23 cellular contexts compared by ENCODE assay signal in the genomic region with DNA sequence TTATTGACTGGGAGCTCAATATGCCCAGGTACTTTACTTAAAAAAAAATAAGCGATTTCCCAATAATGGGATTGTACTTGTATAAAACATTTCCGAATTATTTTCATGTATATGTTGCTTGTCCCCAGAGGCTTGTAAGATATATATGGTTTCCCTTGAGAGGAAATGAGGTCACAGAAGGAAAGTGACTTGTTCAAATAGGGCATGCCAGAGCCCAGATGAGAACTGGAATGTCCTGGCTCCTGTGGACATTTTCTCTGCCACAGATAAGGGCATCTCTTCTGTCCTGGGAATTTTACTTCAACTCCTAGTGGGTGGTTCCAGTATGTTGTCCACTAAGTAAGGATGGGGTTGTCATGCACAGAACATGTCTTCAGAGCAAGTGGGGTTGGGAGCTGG.
"Had no signal": no experiment of that assay in that cellular context is flagged by ENCODE, and none has a peak within 500 bp of the region (broad histone marks: within the 10 kb centered on the region; RNA-seq: fewer than 3 reads in every experiment).

No MANE protein-coding gene starts in this region.

- H3K36me3 ChIP-seq: SJSA1 had no signal

- H3K27me3 Mint-ChIP-seq: activated naive CD8-positive, alpha-beta T cell treated with anti-CD3 and anti-CD28 coated beads, Interleukin-2, amount 50 U/mL, for 24 hours; brain; T-helper 17 cell had no signal

- H3K36me3 Mint-ChIP-seq: activated naive CD4-positive, alpha-beta T cell treated with anti-CD3 and anti-CD28 coated beads, Interleukin-2, amount 50 U/mL, for 72 hours; WTC11 had no signal

- H3K9me3 ChIP-seq: SJSA1 had no signal

- ATAC-seq: activated naive CD4-positive, alpha-beta T cell treated with anti-CD3 and anti-CD28 coated beads, Interleukin-2, amount 50 U/mL, for 72 hours; activated naive CD8-positive, alpha-beta T cell treated with anti-CD3 and anti-CD28 coated beads, Interleukin-2, amount 50 U/mL, for 24 hours; activated T-cell treated with anti-CD3 and anti-CD28 coated beads, Interleukin-2, amount 50 U/mL, for 4 hours; PC-3; T-helper 17 cell; WTC11 had no signal

- H3K4me3 Mint-ChIP-seq: activated naive CD8-positive, alpha-beta T cell treated with anti-CD3 and anti-CD28 coated beads, Interleukin-2, amount 50 U/mL, for 24 hours; activated T-cell treated with anti-CD3 and anti-CD28 coated beads, Interleukin-2, amount 50 U/mL, for 4 hours; brain; T-helper 17 cell; WTC11 had no signal

- H3K27me3 ChIP-seq: SJSA1 had no signal

- H3K4me3 ChIP-seq: SJSA1 had no signal

- H3K27ac Mint-ChIP-seq: activated naive CD8-positive, alpha-beta T cell treated with anti-CD3 and anti-CD28 coated beads, Interleukin-2, amount 50 U/mL, for 24 hours; T-helper 17 cell; WTC11 had no signal

- H3K4me1 ChIP-seq: SJSA1 had no signal

- DNase-seq: activated CD4-positive, alpha-beta T cell treated with anti-CD3 and anti-CD28 coated beads for 48 hours; activated CD4-positive, alpha-beta T cell treated with anti-CD3 and anti-CD28 coated beads, Interleukin-2, amount 50 U/mL, for 4 hours; activated CD4-positive, CD25-positive, alpha-beta regulatory T cell treated with anti-CD3 and anti-CD28 coated beads, Interleukin-2, amount 50 U/mL, for 72 hours; activated CD8-positive, alpha-beta memory T cell treated with anti-CD3 and anti-CD28 coated beads for 24 hours; activated effector memory CD4-positive, alpha-beta T cell treated with anti-CD3 and anti-CD28 coated beads, Interleukin-2, amount 50 U/mL, for 16 hours; activated naive CD4-positive, alpha-beta T cell treated with Interleukin-2 at 50 U/mL for 16 hours; activated naive CD8-positive, alpha-beta T cell treated with anti-CD3 and anti-CD28 coated beads, Interleukin-2, amount 50 U/mL, for 24 hours; activated T-cell treated with anti-CD3 and anti-CD28 coated beads, Interleukin-2, amount 50 U/mL, for 4 hours; amygdala; NCI-H1105 treated with DMSO at 0.1 percent for 48 hours; NCI-H1436 treated with DMSO at 0.1 percent for 48 hours; NCI-H187; NCI-H2081 treated with DMSO at 0.1 percent for 48 hours; NCI-H446; NCI-H524; SHP77; T-helper 17 cell; T-helper 9 cell had no signal

- H3K27ac ChIP-seq: SJSA1 had no signal

- H3K9me3 Mint-ChIP-seq: activated naive CD4-positive, alpha-beta T cell treated with anti-CD3 and anti-CD28 coated beads, Interleukin-2, amount 50 U/mL, for 72 hours; activated naive CD8-positive, alpha-beta T cell treated with anti-CD3 and anti-CD28 coated beads, Interleukin-2, amount 50 U/mL, for 24 hours; activated T-cell treated with anti-CD3 and anti-CD28 coated beads, Interleukin-2, amount 50 U/mL, for 4 hours; brain; WTC11 had no signal

- H3K4me1 Mint-ChIP-seq: brain had no signal
